In the genomic region with DNA sequence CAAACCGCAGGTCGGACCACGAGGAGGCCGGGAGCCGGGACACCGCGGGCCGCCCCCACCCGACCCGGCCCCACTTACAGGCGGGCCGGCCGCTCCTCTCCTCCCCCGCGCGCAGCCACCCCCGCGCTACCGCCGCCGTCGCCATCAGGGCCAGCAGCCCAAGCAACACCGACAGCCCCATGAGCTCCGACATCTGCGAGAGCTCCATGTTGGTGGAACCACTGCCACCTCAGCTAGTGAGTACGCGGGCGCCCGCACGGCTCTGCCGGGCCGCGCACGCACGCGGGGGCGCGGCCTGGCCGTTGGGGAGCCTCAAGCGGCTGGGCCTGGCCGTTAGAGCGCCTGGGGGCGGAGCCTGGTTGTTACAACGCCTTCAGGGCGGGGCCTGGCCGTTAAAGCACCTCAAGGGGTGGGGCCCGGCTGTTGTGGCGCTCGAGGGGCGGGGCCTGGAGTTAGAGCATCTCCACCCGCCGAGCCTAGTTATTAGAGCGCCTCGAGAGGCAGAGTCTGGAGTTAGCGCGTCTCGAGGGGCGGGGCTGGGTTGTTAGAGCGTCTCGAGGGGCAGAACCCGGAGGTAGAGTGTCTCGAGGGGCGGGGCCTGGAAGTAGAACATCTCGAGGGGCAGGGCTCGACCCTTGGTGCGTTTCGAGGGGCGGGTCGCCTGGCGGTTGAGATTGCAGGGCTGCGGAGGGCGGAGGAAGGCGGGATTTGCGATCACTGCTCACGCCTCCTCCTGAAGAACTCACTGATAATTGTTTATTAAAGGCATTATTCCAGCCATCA, we compare ENCODE assay signal across 1 cellular context.
A peak's percentile ranks its signal among the peaks of the same experiment; 100 is the strongest.
TF ChIP-seq lines count a peak whose summit lies in the region.

TSS of gene TBL2 (minus strand) at position 238 of the 783 bp plus-strand sequence. CDS start at position 208, 30 bp downstream.

TF ChIP-seq in K562, 482 proteins besides CTCF, POLR2A, EP300 and RAD21 (continued from another document and continues in another):
- peak; percentile 74 for TF ChIP-seq SAP30 (IDR thresholded peaks at IDR 0.05; ENCODE audit: borderline replicate concordance, insufficient read depth, low read depth, low read length, poor library complexity, severe bottlenecking)
- TF ChIP-seq, protein P1, sequence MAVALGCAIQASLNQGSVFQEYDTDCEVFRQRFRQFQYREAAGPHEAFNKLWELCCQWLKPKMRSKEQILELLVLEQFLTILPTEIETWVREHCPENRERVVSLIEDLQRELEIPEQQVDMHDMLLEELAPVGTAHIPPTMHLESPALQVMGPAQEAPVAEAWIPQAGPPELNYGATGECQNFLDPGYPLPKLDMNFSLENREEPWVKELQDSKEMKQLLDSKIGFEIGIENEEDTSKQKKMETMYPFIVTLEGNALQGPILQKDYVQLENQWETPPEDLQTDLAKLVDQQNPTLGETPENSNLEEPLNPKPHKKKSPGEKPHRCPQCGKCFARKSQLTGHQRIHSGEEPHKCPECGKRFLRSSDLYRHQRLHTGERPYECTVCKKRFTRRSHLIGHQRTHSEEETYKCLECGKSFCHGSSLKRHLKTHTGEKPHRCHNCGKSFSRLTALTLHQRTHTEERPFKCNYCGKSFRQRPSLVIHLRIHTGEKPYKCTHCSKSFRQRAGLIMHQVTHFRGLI (CRISPR knock-in tag; IDR thresholded peaks at IDR 0.05) = no peak
- no peak for TF ChIP-seq RFX1 (IDR thresholded peaks at IDR 0.05)
- TF ChIP-seq FUS (optimal IDR thresholded peaks at IDR 0.05; ENCODE audit: low read depth, low read length) = no peak
- no peak for TF ChIP-seq COPS2 (conservative IDR thresholded peaks at IDR 0.05)
- TF ChIP-seq TSC22D4 (tag; IDR thresholded peaks at IDR 0.05) = no peak
- no peak for TF ChIP-seq BCL6 (CRISPR knock-in tag; IDR thresholded peaks at IDR 0.05)
- TF ChIP-seq U2AF1 (optimal IDR thresholded peaks at IDR 0.05; ENCODE audit: low read depth, low read length) = peak; percentile 80
- no peak for TF ChIP-seq MEIS2 (IDR thresholded peaks at IDR 0.05; ENCODE audit: partially characterized antibody)
- TF ChIP-seq ZNF121 (CRISPR knock-in tag; conservative IDR thresholded peaks at IDR 0.05) = no peak
- TF ChIP-seq, protein P2, sequence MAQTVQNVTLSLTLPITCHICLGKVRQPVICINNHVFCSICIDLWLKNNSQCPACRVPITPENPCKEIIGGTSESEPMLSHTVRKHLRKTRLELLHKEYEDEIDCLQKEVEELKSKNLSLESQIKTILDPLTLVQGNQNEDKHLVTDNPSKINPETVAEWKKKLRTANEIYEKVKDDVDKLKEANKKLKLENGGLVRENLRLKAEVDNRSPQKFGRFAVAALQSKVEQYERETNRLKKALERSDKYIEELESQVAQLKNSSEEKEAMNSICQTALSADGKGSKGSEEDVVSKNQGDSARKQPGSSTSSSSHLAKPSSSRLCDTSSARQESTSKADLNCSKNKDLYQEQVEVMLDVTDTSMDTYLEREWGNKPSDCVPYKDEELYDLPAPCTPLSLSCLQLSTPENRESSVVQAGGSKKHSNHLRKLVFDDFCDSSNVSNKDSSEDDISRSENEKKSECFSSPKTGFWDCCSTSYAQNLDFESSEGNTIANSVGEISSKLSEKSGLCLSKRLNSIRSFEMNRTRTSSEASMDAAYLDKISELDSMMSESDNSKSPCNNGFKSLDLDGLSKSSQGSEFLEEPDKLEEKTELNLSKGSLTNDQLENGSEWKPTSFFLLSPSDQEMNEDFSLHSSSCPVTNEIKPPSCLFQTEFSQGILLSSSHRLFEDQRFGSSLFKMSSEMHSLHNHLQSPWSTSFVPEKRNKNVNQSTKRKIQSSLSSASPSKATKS (CRISPR knock-in tag; IDR thresholded peaks at IDR 0.05) = no peak
- TF ChIP-seq SREBF2 (CRISPR knock-in tag; IDR thresholded peaks at IDR 0.05) = no peak
- no peak for TF ChIP-seq ELF4 (CRISPR knock-in tag; IDR thresholded peaks at IDR 0.05)
- TF ChIP-seq ZNF764 (CRISPR knock-in tag; IDR thresholded peaks at IDR 0.05; ENCODE audit: low read depth) = no peak
- TF ChIP-seq RBM17 (IDR thresholded peaks at IDR 0.05; ENCODE audit: borderline replicate concordance, low read depth, low read length) = no peak
- TF ChIP-seq, protein P3, sequence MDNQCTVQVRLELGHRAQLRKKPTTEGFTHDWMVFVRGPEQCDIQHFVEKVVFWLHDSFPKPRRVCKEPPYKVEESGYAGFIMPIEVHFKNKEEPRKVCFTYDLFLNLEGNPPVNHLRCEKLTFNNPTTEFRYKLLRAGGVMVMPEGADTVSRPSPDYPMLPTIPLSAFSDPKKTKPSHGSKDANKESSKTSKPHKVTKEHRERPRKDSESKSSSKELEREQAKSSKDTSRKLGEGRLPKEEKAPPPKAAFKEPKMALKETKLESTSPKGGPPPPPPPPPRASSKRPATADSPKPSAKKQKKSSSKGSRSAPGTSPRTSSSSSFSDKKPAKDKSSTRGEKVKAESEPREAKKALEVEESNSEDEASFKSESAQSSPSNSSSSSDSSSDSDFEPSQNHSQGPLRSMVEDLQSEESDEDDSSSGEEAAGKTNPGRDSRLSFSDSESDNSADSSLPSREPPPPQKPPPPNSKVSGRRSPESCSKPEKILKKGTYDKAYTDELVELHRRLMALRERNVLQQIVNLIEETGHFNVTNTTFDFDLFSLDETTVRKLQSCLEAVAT (IDR thresholded peaks at IDR 0.05) = no peak
- TF ChIP-seq MBD2 (IDR thresholded peaks at IDR 0.05; ENCODE audit: borderline replicate concordance, low read depth) = peak; percentile 63; the same call in 1 of the 2 replicates
- no peak for TF ChIP-seq PYGO2 (tag; IDR thresholded peaks at IDR 0.05)
- peak; percentile 33; the same call in 1 of the 2 replicates for TF ChIP-seq TCF3 (CRISPR knock-in tag; IDR thresholded peaks at IDR 0.05)
- TF ChIP-seq SIX5 (IDR thresholded peaks at IDR 0.05; ENCODE audit: borderline replicate concordance in 1 of 2, insufficient read depth in 1 of 2, low read depth in 1 of 2, low read length in 2 of 2) = no peak
- peak; percentile 86 to 91 for TF ChIP-seq MAZ (CRISPR knock-in tag; conservative IDR thresholded peaks at IDR 0.05 in 1 of 2, IDR thresholded peaks at IDR 0.05 in 1 of 2)
- no peak for TF ChIP-seq USF2 (CRISPR knock-in tag; IDR thresholded peaks at IDR 0.05)
- TF ChIP-seq SNRNP70 (optimal IDR thresholded peaks at IDR 0.05; ENCODE audit: low read depth, low read length) = no peak
- peak; percentile 53 for TF ChIP-seq MAX (CRISPR knock-in tag; IDR thresholded peaks at IDR 0.05)
- no peak; the same call in 1 of the 2 replicates for TF ChIP-seq NFRKB (IDR thresholded peaks at IDR 0.05; ENCODE audit: low read depth)
- TF ChIP-seq ZNF232 (CRISPR knock-in tag; IDR thresholded peaks at IDR 0.05) = peak; percentile 76; the same call in 1 of the 2 replicates
- TF ChIP-seq CREB1 (IDR thresholded peaks at IDR 0.05) = peak; percentile 31; the same call in 1 of the 2 replicates
- TF ChIP-seq CREB1 (CRISPR knock-in tag; IDR thresholded peaks at IDR 0.05) = peak; percentile 70; the same call in 1 of the 2 replicates
- TF ChIP-seq ZNF408 (CRISPR knock-in tag; IDR thresholded peaks at IDR 0.05; ENCODE audit: low read depth) = no peak
- TF ChIP-seq CEBPZ (IDR thresholded peaks at IDR 0.05; ENCODE audit: borderline replicate concordance, low read depth, low read length) = no peak
- TF ChIP-seq HOMEZ (CRISPR knock-in tag; IDR thresholded peaks at IDR 0.05) = no peak
- peak; percentile 45 to 53; a peak in 2 of 4 replicates for TF ChIP-seq UBTF (IDR thresholded peaks at IDR 0.05; ENCODE audit: borderline replicate concordance in 1 of 2, low read depth in 2 of 2, low read length in 2 of 2)
- TF ChIP-seq NCOR1 (IDR thresholded peaks at IDR 0.05) = peak; percentile 44; the same call in 1 of the 2 replicates
- no peak for TF ChIP-seq ZNF778 (CRISPR knock-in tag; IDR thresholded peaks at IDR 0.05)
- no peak for TF ChIP-seq TAF9B (IDR thresholded peaks at IDR 0.05; ENCODE audit: partially characterized antibody)
- TF ChIP-seq ZNF282 (CRISPR knock-in tag; IDR thresholded peaks at IDR 0.05) = no peak
- no peak for TF ChIP-seq RBM39 (optimal IDR thresholded peaks at IDR 0.05; ENCODE audit: low read depth, low read length)
- TF ChIP-seq ZNF384 (IDR thresholded peaks at IDR 0.05; ENCODE audit: low read depth, low read length) = no peak
- 0 out of 2 replicates have a peak, but pooled peaks have one; percentile 11 for TF ChIP-seq CBFA2T3 (IDR thresholded peaks at IDR 0.05)
- peak; percentile 85 for TF ChIP-seq SMAD1 (IDR thresholded peaks at IDR 0.05; ENCODE audit: low read depth, low read length, partially characterized antibody)
- no peak for TF ChIP-seq RBM15 (IDR thresholded peaks at IDR 0.05; ENCODE audit: insufficient read depth, low read length)
- peak; percentile 72; the same call in 1 of the 2 replicates for TF ChIP-seq ZNF644 (tag; IDR thresholded peaks at IDR 0.05; ENCODE audit: low read depth)
- TF ChIP-seq KDM2B (CRISPR knock-in tag; IDR thresholded peaks at IDR 0.05) = no peak; the same call in 1 of the 2 replicates
- no peak; the same call in 1 of the 2 replicates for TF ChIP-seq SRSF3 (IDR thresholded peaks at IDR 0.05; ENCODE audit: insufficient read depth, low read length)
- no peak for TF ChIP-seq NELFE (IDR thresholded peaks at IDR 0.05; ENCODE audit: insufficient read depth, insufficient read length)
- TF ChIP-seq PPARD (CRISPR knock-in tag; IDR thresholded peaks at IDR 0.05) = no peak
